ENCODE assay signal across 8 cellular contexts in genomic region chr6:33391278-33392167, GRCh38. TPM values are rescaled to one million over a fixed set of nuclear protein-coding genes. Genes with fewer than 3 reads are reported as not detected.
DNase-seq lines count a peak whose midpoint lies in the region; ATAC-seq and TF ChIP-seq lines count a peak whose summit lies in the region.

TSS of gene KIFC1 (plus strand) at chr6:33391823. CDS start at chr6:33391986, 163 bp downstream.

- H3K4me1 Mint-ChIP-seq in CD4-positive, CD25-positive, alpha-beta regulatory T cell, result peaks cover 6 to 46% (median 27%) of the 10 kb centered on the region in 4 donors
- H3K4me1 Mint-ChIP-seq in activated CD4-positive, alpha-beta memory T cell treated with anti-CD3 and anti-CD28 coated beads for 36 hours (ENCODE audit: low read depth), result peaks cover 38% of the 10 kb centered on the region

- no peaks in the 10 kb centered on the region for H3K36me3 ChIP-seq in CD4-positive, CD25-positive, alpha-beta regulatory T cell (ENCODE audit: control insufficient read depth, insufficient read depth, low read length)
- no peaks in the 10 kb centered on the region for H3K36me3 ChIP-seq in right lobe of liver

- no peaks in the 10 kb centered on the region for H3K27me3 ChIP-seq in CD4-positive, CD25-positive, alpha-beta regulatory T cell (ENCODE audit: control insufficient read depth, insufficient read depth, low read length)
- H3K27me3 ChIP-seq in dorsolateral prefrontal cortex (no peaks in the 10 kb centered on the region), right lobe of liver (no peaks in the 10 kb centered on the region)

- no peaks in the 10 kb centered on the region for H3K36me3 Mint-ChIP-seq in CD4-positive, CD25-positive, alpha-beta regulatory T cell
- peaks cover 25% of the 10 kb centered on the region for H3K36me3 Mint-ChIP-seq in activated CD4-positive, alpha-beta memory T cell treated with anti-CD3 and anti-CD28 coated beads for 36 hours

- peak within 1 kb of the TSS; percentile 84 to 93 (median 90) for H3K4me3 Mint-ChIP-seq in CD4-positive, CD25-positive, alpha-beta regulatory T cell
- peak within 1 kb of the TSS; percentile 94 for H3K4me3 Mint-ChIP-seq in activated CD4-positive, alpha-beta memory T cell treated with anti-CD3 and anti-CD28 coated beads for 36 hours

- no peaks in the 10 kb centered on the region for H3K27me3 Mint-ChIP-seq in CD4-positive, CD25-positive, alpha-beta regulatory T cell
- H3K27me3 Mint-ChIP-seq in activated CD4-positive, alpha-beta memory T cell treated with anti-CD3 and anti-CD28 coated beads for 36 hours, result no peaks in the 10 kb centered on the region

- TF ChIP-seq CTCF in dorsolateral prefrontal cortex (IDR thresholded peaks at IDR 0.05 in 54 of 56, conservative IDR thresholded peaks at IDR 0.05 in 2 of 56; ENCODE audit: low read depth in 1 of 56, partially characterized antibody in 56 of 56) (peak; percentile 96 to 100 (median 99)), right lobe of liver (IDR thresholded peaks at IDR 0.05) (peak; percentile 98 to 99 (median 99))

- H3K9me3 ChIP-seq in CD4-positive, CD25-positive, alpha-beta regulatory T cell (ENCODE audit: control insufficient read depth in 2 of 2, low read length in 2 of 2), result no peaks in the 10 kb centered on the region
- no peaks in the 10 kb centered on the region for H3K9me3 ChIP-seq in right lobe of liver

- POLR2A ChIA-PET in activated CD4-positive, alpha-beta memory T cell treated with anti-CD3 and anti-CD28 coated beads for 36 hours (lab: Charles Lee), result interaction anchor here (0.8 to 3.5 kb wide), 9 partner anchors 19 to 142 kb away, joined by 3 to 16 read pairs (median 4); partner anchors contain the start of genes PHF1 and ZBTB9

- peak within 1 kb of the TSS; percentile 78 for H3K4me3 ChIP-seq in CD4-positive, CD25-positive, alpha-beta regulatory T cell (ENCODE audit: low read depth, low read length)
- H3K4me3 ChIP-seq in dorsolateral prefrontal cortex (peak within 1 kb of the TSS; percentile 25 to 78 (median 62)), right lobe of liver (peak within 1 kb of the TSS; percentile 40 to 56 (median 48))

- H3K27ac ChIP-seq in CD4-positive, CD25-positive, alpha-beta regulatory T cell (ENCODE audit: insufficient read depth, low read length, poor library complexity, severe bottlenecking), result peak within 1 kb of the TSS; percentile 92
- H3K27ac ChIP-seq in dorsolateral prefrontal cortex (peak within 1 kb of the TSS; percentile 78 to 99 (median 95)), right lobe of liver (peak within 1 kb of the TSS; percentile 70 to 84 (median 84))

- no peaks in the 10 kb centered on the region for H3K9me3 Mint-ChIP-seq in CD4-positive, CD25-positive, alpha-beta regulatory T cell
- H3K9me3 Mint-ChIP-seq in activated CD4-positive, alpha-beta memory T cell treated with anti-CD3 and anti-CD28 coated beads for 36 hours, result no peaks in the 10 kb centered on the region

- CTCF ChIA-PET in activated CD4-positive, alpha-beta memory T cell treated with anti-CD3 and anti-CD28 coated beads for 36 hours (lab: Charles Lee), result interaction anchor here (0.6 to 3.1 kb wide), 25 partner anchors 10 to 309 kb away, joined by 3 to 21 read pairs (median 4); partner anchors contain the start of genes BAK1, PFDN6, SYNGAP1 and WDR46

- H3K27ac Mint-ChIP-seq in CD4-positive, CD25-positive, alpha-beta regulatory T cell, result peak within 1 kb of the TSS; percentile 94 to 99 (median 97)
- peak within 1 kb of the TSS; percentile 95 for H3K27ac Mint-ChIP-seq in activated CD4-positive, alpha-beta memory T cell treated with anti-CD3 and anti-CD28 coated beads for 36 hours

- peak; percentile 99 to 100 (median 99) for DNase-seq in CD4-positive, CD25-positive, alpha-beta regulatory T cell
- peak; percentile 100 for DNase-seq in NCI-H82 (lab: John Stamatoyannopoulos, UW)
- DNase-seq in activated CD4-positive, alpha-beta memory T cell treated with anti-CD3 and anti-CD28 coated beads for 36 hours, result peak; percentile 100
- peak; percentile 97 to 100 (median 99) for DNase-seq in dorsolateral prefrontal cortex
- DNase-seq in right lobe of liver, result peak; percentile 99
- DNase-seq in stimulated activated CD4-positive, alpha-beta T cell treated with anti-CD3 and anti-CD28 coated beads, Interleukin-4, amount 100 ng/mL, for 48 hours (ENCODE audit: low read depth in 2 of 2), result peak; percentile 98 to 99

- peaks cover 29% of the 10 kb centered on the region for H3K4me1 ChIP-seq in CD4-positive, CD25-positive, alpha-beta regulatory T cell (ENCODE audit: control insufficient read depth, insufficient read depth, low read length, poor library complexity, severe bottlenecking)
- H3K4me1 ChIP-seq in right lobe of liver, result peaks cover 0 to 9% (median 3%) of the 10 kb centered on the region in 4 donors

- peak; percentile 89 to 91 for ATAC-seq in CD4-positive, CD25-positive, alpha-beta regulatory T cell (ENCODE audit: low read depth in 2 of 2)
- ATAC-seq in GM19395 (IDR thresholded peaks at IDR 0.05; ENCODE audit: unreplicated experiment) (peak; percentile 87), HG03571 (IDR thresholded peaks at IDR 0.05; ENCODE audit: unreplicated experiment) (peak; percentile 83), right lobe of liver (peak; percentile 94 to 97 (median 96))

- TF ChIP-seq POLR2A in right lobe of liver (IDR thresholded peaks at IDR 0.05), result no peak

- WGBS in right lobe of liver (ENCODE audit: insufficient coverage, low coverage, low lambda C conversion rate, missing lambda C conversion rate), result under 1% methylated on average over 28 of the region's 90 CpGs

- intact Hi-C loops in activated CD4-positive, alpha-beta memory T cell treated with anti-CD3 and anti-CD28 coated beads for 36 hours (cut with micrococcal nuclease), result loop anchor here (1.0 to 5.0 kb wide), 11 partner anchors 19 to 191 kb away; partner anchors contain the start of genes CUTA, RGL2, RXRB and SLC39A7
- intact Hi-C loops in dorsolateral prefrontal cortex (cut with DNase I) (loop anchor here (1.0 to 10.0 kb wide), 5 partner anchors 19 to 313 kb away; partner anchors contain the start of genes CUTA (in 1 of the 2) and ZBTB9 (in 1 of the 2)), right lobe of liver (cut with DNase I) (no loop called here)

RNA-seq across cellular contexts. Expression of gene KIFC1, which starts in this region (rescaled TPM):
- total RNA-seq in CD4-positive, CD25-positive, alpha-beta regulatory T cell, result 8.7 TPM
- 1 to 10 TPM in 3 of 4 donors, under 1 TPM in 1; 0.41 to 3.9 (median 1.3) TPM for polyA plus RNA-seq in CD4-positive, CD25-positive, alpha-beta regulatory T cell
- total RNA-seq in activated CD4-positive, alpha-beta memory T cell treated with anti-CD3 and anti-CD28 coated beads for 36 hours, result 100 to 1,000 TPM in 1 of 2 experiments, 10 to 100 TPM in 1; 94.6 to 103 TPM
- total RNA-seq in dorsolateral prefrontal cortex, result 1 to 10 TPM in 29 of 120 experiments, under 1 TPM in 67, not detected in 24; 0.11 to 3.3 (median 0.62) TPM
- 1 to 10 TPM in 3 of 6 experiments, under 1 TPM in 2, not detected in 1; 0.29 to 4.4 (median 1.3) TPM for total RNA-seq in right lobe of liver

Comparison
In these comparisons a context has a peak if more than half of its experiments do, and no peak if none do; other contexts are left out.
1. Peak in every context shown above with its lines: DNase-seq, ATAC-seq, H3K4me3 ChIP-seq and H3K27ac ChIP-seq.
2. intact Hi-C loops: an anchor here in activated CD4-positive, alpha-beta memory T cell treated with anti-CD3 and anti-CD28 coated beads for 36 hours (1.0 to 5.0 kb wide) and dorsolateral prefrontal cortex (1.0 to 10.0 kb wide); none called in right lobe of liver.